Comparison of ENCODE assay signal across 12 cellular contexts in the genomic region with DNA sequence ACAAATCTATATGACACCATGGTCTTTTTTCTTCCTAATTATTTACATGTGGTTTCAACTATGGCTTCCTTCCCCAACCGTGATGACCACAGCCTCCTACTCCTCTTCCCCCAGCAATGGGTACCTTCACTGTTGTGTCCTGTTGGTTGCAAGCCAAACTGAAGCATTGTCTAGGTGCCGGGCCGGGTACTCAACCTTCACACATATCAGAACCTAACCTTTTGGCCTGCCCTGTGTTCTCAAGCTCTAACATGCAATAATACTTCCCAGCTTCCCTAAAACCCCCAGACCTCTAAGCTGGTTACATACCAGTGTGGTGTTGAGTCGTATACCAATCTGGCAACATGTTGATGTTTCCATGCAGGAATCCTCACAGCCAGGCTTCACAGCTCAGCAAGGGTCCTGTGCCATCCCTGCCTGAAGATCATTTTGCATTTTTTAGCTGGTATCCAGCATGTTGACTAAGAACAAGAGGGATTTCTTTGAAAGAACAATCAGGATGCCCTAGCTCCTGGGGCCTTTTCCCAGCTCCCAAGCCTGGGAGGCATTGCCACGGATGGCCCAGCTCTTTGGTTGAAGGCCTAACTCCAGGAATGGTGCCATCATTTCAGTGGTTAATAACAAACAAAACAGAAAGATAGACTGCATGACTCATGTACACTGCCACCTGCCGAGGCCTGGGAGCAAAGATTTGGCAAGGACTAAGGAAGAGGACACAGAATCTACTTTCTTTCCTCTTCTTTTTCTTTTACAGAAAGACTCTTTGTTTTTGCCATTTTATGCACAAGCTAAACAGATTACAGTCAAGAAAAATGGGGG.
A peak's percentile ranks its signal among the peaks of the same experiment; 100 is the strongest.
DNase-seq lines count a peak whose midpoint lies in the region; ATAC-seq, FAIRE-seq and TF ChIP-seq lines count a peak whose summit lies in the region.
"Had no signal": no experiment of that assay in that cellular context is flagged by ENCODE, and none has a peak within 500 bp of the region (broad histone marks: within the 10 kb centered on the region; RNA-seq: fewer than 3 reads in every experiment).

No MANE protein-coding gene starts in this region.

- H3K4me1 ChIP-seq in mesendoderm (ENCODE audit: control insufficient read depth, low read depth, low read length): peaks cover 8% of the 10 kb centered on the region
- H3K4me1 ChIP-seq in left lung: no peaks in the 10 kb centered on the region

- TF ChIP-seq CTCF in BJ (IDR thresholded peaks at IDR 0.05; ENCODE audit: insufficient read depth, low read depth, low read length) (peak; percentile 29; the same call in 1 of the 2 replicates), NB4 (IDR thresholded peaks at IDR 0.05; ENCODE audit: low read depth, low read length) (no peak), choroid plexus epithelial cell (conservative IDR thresholded peaks at IDR 0.05; ENCODE audit: low read depth, low read length) (peak; percentile 52), left lung (IDR thresholded peaks at IDR 0.05) (no peak)

- H2AK5ac ChIP-seq in mesendoderm (ENCODE audit: low read length): no peak overlapping the region

- no peak overlapping the region for H3K4me3 ChIP-seq in BJ (ENCODE audit: low read depth, low read length)
- H3K4me3 ChIP-seq in NB4 (ENCODE audit: low read depth, low read length): no peak overlapping the region
- H3K4me3 ChIP-seq in choroid plexus epithelial cell (ENCODE audit: low read depth, low read length): no peak overlapping the region
- no peak overlapping the region for H3K4me3 ChIP-seq in mesendoderm (ENCODE audit: low read length)
- H3K4me3 ChIP-seq in left lung: no peak overlapping the region

- no peak for TF ChIP-seq POLR2A in NB4 (IDR thresholded peaks at IDR 0.05; ENCODE audit: extremely low read depth, insufficient read length)
- no peak for TF ChIP-seq POLR2A in GM12891 (IDR thresholded peaks at IDR 0.05; ENCODE audit: low read depth, low read length)

- H3K27ac ChIP-seq in mesendoderm (ENCODE audit: low read depth, low read length) (no peak overlapping the region), left lung (no peak overlapping the region)

- no peak overlapping the region for H4K5ac ChIP-seq in mesendoderm (ENCODE audit: low read length)

- H3K36me3 ChIP-seq in BJ (ENCODE audit: control insufficient read depth, insufficient read depth, low read length): no peaks in the 10 kb centered on the region
- no peaks in the 10 kb centered on the region for H3K36me3 ChIP-seq in mesendoderm (ENCODE audit: control insufficient read depth, insufficient read depth, low read length)
- H3K36me3 ChIP-seq in left lung: no peaks in the 10 kb centered on the region

- H3K9ac ChIP-seq in mesendoderm (ENCODE audit: low read length): no peak overlapping the region

- no peak overlapping the region for H3K56ac ChIP-seq in mesendoderm (ENCODE audit: low read length)

- CTCF ChIA-PET in BJ (lab: Yijun Ruan, JAX): interaction anchor here (0.6 to 1.4 kb wide), 4 partner anchors 13 to 198 kb away, joined by 3 to 4 read pairs (median 4); no protein-coding TSS in a partner anchor

- H3K27me3 ChIP-seq in BJ (ENCODE audit: control insufficient read depth, insufficient read depth, low read length): no peaks in the 10 kb centered on the region
- no peaks in the 10 kb centered on the region for H3K27me3 ChIP-seq in mesendoderm (ENCODE audit: insufficient read depth, low read length, poor library complexity)
- H3K27me3 ChIP-seq in left lung: no peaks in the 10 kb centered on the region

- POLR2A ChIA-PET in BJ (lab: Charles Lee): interaction anchor here (0.6 kb wide), 1 partner anchor 33 kb away, joined by 4 read pairs; no protein-coding TSS in a partner anchor

- peaks cover 0 to 17% of the 10 kb centered on the region in 2 donors for H3K9me3 ChIP-seq in left lung

- H3K4ac ChIP-seq in mesendoderm (ENCODE audit: low read depth, low read length): no peak overlapping the region

- no peak overlapping the region for H2BK120ac ChIP-seq in mesendoderm (ENCODE audit: low read depth, low read length)

- no peak overlapping the region for H2BK15ac ChIP-seq in mesendoderm (replicated peaks; ENCODE audit: low read depth)

- H2BK5ac ChIP-seq in mesendoderm (ENCODE audit: low read length): no peak overlapping the region

- H3K79me1 ChIP-seq in mesendoderm (ENCODE audit: low read length): no peaks in the 10 kb centered on the region

- no peak overlapping the region for H3K23ac ChIP-seq in mesendoderm (ENCODE audit: low read length)

- ATAC-seq in HG03442 (IDR thresholded peaks at IDR 0.05; ENCODE audit: unreplicated experiment): no peak
- no peak for ATAC-seq in left lung

- intact Hi-C loops in left lung (cut with DNase I): no loop called here

- H3K18ac ChIP-seq in mesendoderm (ENCODE audit: low read length): no peak overlapping the region

- no peak overlapping the region for H3K4me2 ChIP-seq in mesendoderm (ENCODE audit: low read length)

- WGBS in mesendoderm (ENCODE audit: extremely low coverage, insufficient coverage, low lambda C conversion rate): no CpG with 5 or more reads among the region's 6 CpGs

- DNase-seq in BJ (ENCODE audit: low read depth): no peak
- DNase-seq in NB4 (ENCODE audit: low read depth): peak; percentile 7
- DNase-seq in choroid plexus epithelial cell (ENCODE audit: low read depth): peak; percentile 71
- peak; percentile 54 for DNase-seq in mesendoderm
- DNase-seq in GM12891 (ENCODE audit: insufficient read length, low spot score): no peak
- no peak for DNase-seq in stimulated activated CD4-positive, alpha-beta T cell treated with anti-CD3 and anti-CD28 coated beads, Interleukin-1b, Interleukin-23, amount 100 ng/mL, for 48 hours
- DNase-seq in left lung: no peak
- DNase-seq: activated CD8-positive, alpha-beta memory T cell treated with anti-CD3 and anti-CD28 coated beads, Interleukin-2, amount 50 U/mL, for 48 hours; DND-41; NCI-H446 had no signal

- no peak for FAIRE-seq in GM12891 (lab: Jason Lieb, UNC)
- FAIRE-seq: islet of Langerhans had no signal

- H4K8ac ChIP-seq in mesendoderm (ENCODE audit: low read depth, low read length): no peak overlapping the region

- H3K79me2 ChIP-seq in mesendoderm (ENCODE audit: control insufficient read depth, insufficient read depth, low read length): no peaks in the 10 kb centered on the region

TF ChIP-seq in GM12891, 5 proteins besides CTCF, POLR2A, EP300 and RAD21:
- no peak for TF ChIP-seq POLR2AphosphoS5 (IDR thresholded peaks at IDR 0.05; ENCODE audit: low read depth, low read length)
- TF ChIP-seq PAX5 (IDR thresholded peaks at IDR 0.05; ENCODE audit: insufficient read depth, low read length, severe bottlenecking): no peak
- no peak for TF ChIP-seq POU2F2 (IDR thresholded peaks at IDR 0.05; ENCODE audit: low read depth, low read length)
- no peak for TF ChIP-seq TAF1 (IDR thresholded peaks at IDR 0.05; ENCODE audit: low read depth, low read length)
- no peak for TF ChIP-seq SPI1 (IDR thresholded peaks at IDR 0.05; ENCODE audit: low read depth, low read length)

Comparison
In these comparisons a context has a peak if more than half of its experiments do, and no peak if none do; other contexts are left out.
1. DNase-seq: peak in NB4 (single experiment), choroid plexus epithelial cell (single experiment) and mesendoderm (single experiment); none in BJ (single experiment), GM12891 (single experiment), stimulated activated CD4-positive, alpha-beta T cell treated with anti-CD3 and anti-CD28 coated beads, Interleukin-1b, Interleukin-23, amount 100 ng/mL, for 48 hours (single experiment) and left lung (0 of 2).
2. CTCF ChIP-seq: peak in BJ (single experiment) and choroid plexus epithelial cell (single experiment); none in NB4 (single experiment) and left lung (0 of 2).